11 cellular contexts compared by ENCODE assay signal in the genomic region with DNA sequence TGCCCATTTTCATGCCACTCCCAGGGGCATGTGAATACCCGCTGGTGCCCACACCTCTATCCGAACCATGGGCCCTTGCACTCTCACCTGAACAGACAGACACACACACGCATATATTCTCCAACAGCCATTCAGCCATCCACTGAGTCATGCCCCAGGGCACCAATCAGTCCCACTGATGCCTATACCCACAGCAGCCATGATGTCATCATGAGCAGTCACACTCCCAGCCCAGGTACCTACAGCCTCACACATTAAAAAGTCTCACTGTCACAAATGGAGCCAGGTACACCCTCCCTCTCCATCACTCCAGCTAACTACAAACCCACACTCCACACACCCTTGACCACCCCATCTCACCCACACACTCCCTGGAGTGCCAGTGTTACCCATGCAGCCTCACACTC. TPM values are rescaled to one million over a fixed set of nuclear protein-coding genes. Genes with fewer than 3 reads are reported as not detected.
DNase-seq lines count a peak whose midpoint lies in the region; ATAC-seq and FAIRE-seq lines count a peak whose summit lies in the region.
"Had no signal": no experiment of that assay in that cellular context is flagged by ENCODE, and none has a peak within 500 bp of the region (broad histone marks: within the 10 kb centered on the region; RNA-seq: fewer than 3 reads in every experiment).

No MANE protein-coding gene starts in this region.

- peaks cover 3 to 10% of the 10 kb centered on the region in 2 donors for H3K36me3 Mint-ChIP-seq in activated T-cell treated with anti-CD3 and anti-CD28 coated beads, Interleukin-2, amount 50 U/mL, for 72 hours (ENCODE audit: insufficient read depth in 2 of 2)
- peaks cover 0 to 38% (median 14%) of the 10 kb centered on the region in 3 donors for H3K36me3 Mint-ChIP-seq in immature natural killer cell

- peak overlapping the region; percentile 38 for H3K27ac Mint-ChIP-seq in activated T-cell treated with anti-CD3 and anti-CD28 coated beads, Interleukin-2, amount 50 U/mL, for 72 hours
- peak overlapping the region; percentile 76 to 96 (median 90) for H3K27ac Mint-ChIP-seq in immature natural killer cell
- H3K27ac Mint-ChIP-seq in stimulated activated naive CD8-positive, alpha-beta T cell treated with anti-CD3 and anti-CD28 coated beads, Interleukin-15, amount 100 ng/mL, for 72 hours, result peak overlapping the region in 1 of 2 donors; percentile 14

- peak; percentile 81 to 82 for ATAC-seq in activated T-cell treated with anti-CD3 and anti-CD28 coated beads, Interleukin-2, amount 50 U/mL, for 72 hours (replicated peaks in 1 of 2)
- ATAC-seq in stimulated activated naive CD8-positive, alpha-beta T cell treated with anti-CD3 and anti-CD28 coated beads, Interleukin-15, amount 100 ng/mL, for 72 hours, result peak; percentile 62

- no peak for FAIRE-seq in GM19239 (lab: Jason Lieb, UNC)

- peaks cover 74% of the 10 kb centered on the region for H3K4me1 Mint-ChIP-seq in activated T-cell treated with anti-CD3 and anti-CD28 coated beads, Interleukin-2, amount 50 U/mL, for 72 hours (ENCODE audit: low read depth)
- peaks cover 83 to 87% of the 10 kb centered on the region in 2 donors for H3K4me1 Mint-ChIP-seq in immature natural killer cell
- peaks cover 92% of the 10 kb centered on the region for H3K4me1 Mint-ChIP-seq in stimulated activated naive CD8-positive, alpha-beta T cell treated with anti-CD3 and anti-CD28 coated beads, Interleukin-15, amount 100 ng/mL, for 72 hours

- DNase-seq in activated effector memory CD4-positive, alpha-beta T cell treated with anti-CD3 and anti-CD28 coated beads, Interleukin-2, amount 50 U/mL, for 16 hours, result peak; percentile 82
- DNase-seq in activated effector memory CD4-positive, alpha-beta T cell treated with Interleukin-2 at 50 U/mL for 16 hours, result no peak
- DNase-seq in activated T-cell treated with anti-CD3 and anti-CD28 coated beads, Interleukin-2, amount 50 U/mL, for 72 hours, result peak in 1 of 2 donors; percentile 70
- DNase-seq in immature natural killer cell, result peak; percentile 55 to 63 (median 60)
- DNase-seq in stimulated activated naive CD8-positive, alpha-beta T cell treated with anti-CD3 and anti-CD28 coated beads, Interleukin-15, amount 100 ng/mL, for 72 hours, result no peak
- DNase-seq in hepatic stellate cell (ENCODE audit: low spot score), result no peak
- no peak for DNase-seq in NCI-H2029 treated with DMSO at 0.1 percent for 48 hours (lab: John Stamatoyannopoulos, UW)
- no peak for DNase-seq in GM19239 (ENCODE audit: insufficient read length, low spot score)
- DNase-seq: NCI-H1930 had no signal

- no peaks in the 10 kb centered on the region for H3K9me3 Mint-ChIP-seq in activated T-cell treated with anti-CD3 and anti-CD28 coated beads, Interleukin-2, amount 50 U/mL, for 72 hours
- no peaks in the 10 kb centered on the region for H3K9me3 Mint-ChIP-seq in immature natural killer cell
- no peaks in the 10 kb centered on the region for H3K9me3 Mint-ChIP-seq in stimulated activated naive CD8-positive, alpha-beta T cell treated with anti-CD3 and anti-CD28 coated beads, Interleukin-15, amount 100 ng/mL, for 72 hours

- H3K4me3 Mint-ChIP-seq in activated T-cell treated with anti-CD3 and anti-CD28 coated beads, Interleukin-2, amount 50 U/mL, for 72 hours, result no peak overlapping the region
- peak overlapping the region; percentile 10 to 81 (median 77) for H3K4me3 Mint-ChIP-seq in immature natural killer cell
- H3K4me3 Mint-ChIP-seq in stimulated activated naive CD8-positive, alpha-beta T cell treated with anti-CD3 and anti-CD28 coated beads, Interleukin-15, amount 100 ng/mL, for 72 hours, result no peak overlapping the region

- H3K27me3 Mint-ChIP-seq in activated T-cell treated with anti-CD3 and anti-CD28 coated beads, Interleukin-2, amount 50 U/mL, for 72 hours (ENCODE audit: low read depth), result no peaks in the 10 kb centered on the region
- peaks cover 2 to 5% (median 4%) of the 10 kb centered on the region in 3 donors for H3K27me3 Mint-ChIP-seq in immature natural killer cell (ENCODE audit: low read depth in 3 of 3)
- no peaks in the 10 kb centered on the region for H3K27me3 Mint-ChIP-seq in stimulated activated naive CD8-positive, alpha-beta T cell treated with anti-CD3 and anti-CD28 coated beads, Interleukin-15, amount 100 ng/mL, for 72 hours

RNA-seq across cellular contexts. Expression of gene VSIR, which starts 12.2 kb away (rescaled TPM):
- 10 to 100 TPM; 70.1 to 70.5 TPM for total RNA-seq in activated T-cell treated with anti-CD3 and anti-CD28 coated beads, Interleukin-2, amount 50 U/mL, for 72 hours
- 100 to 1,000 TPM; 183 to 376 (median 274) TPM for polyA plus RNA-seq in immature natural killer cell
- total RNA-seq: A673 had no signal

RNA-seq across cellular contexts. Expression of gene C10orf105, which starts 41.5 kb away (rescaled TPM):
- total RNA-seq in activated T-cell treated with anti-CD3 and anti-CD28 coated beads, Interleukin-2, amount 50 U/mL, for 72 hours, result under 1 TPM; 0.35 to 0.43 TPM
- polyA plus RNA-seq in immature natural killer cell, result under 1 TPM in 2 of 3 donors, not detected in 1; 0.09 to 0.11 TPM
- total RNA-seq: A673, pulmonary artery endothelial cell had no signal

Comparison
In these comparisons a context has a peak if more than half of its experiments do, and no peak if none do; other contexts are left out.
1. DNase-seq: peak in activated effector memory CD4-positive, alpha-beta T cell treated with anti-CD3 and anti-CD28 coated beads, Interleukin-2, amount 50 U/mL, for 16 hours (single experiment) and immature natural killer cell (3 of 3); none in activated effector memory CD4-positive, alpha-beta T cell treated with Interleukin-2 at 50 U/mL for 16 hours (single experiment), stimulated activated naive CD8-positive, alpha-beta T cell treated with anti-CD3 and anti-CD28 coated beads, Interleukin-15, amount 100 ng/mL, for 72 hours (0 of 2), hepatic stellate cell (single experiment), NCI-H2029 treated with DMSO at 0.1 percent for 48 hours (single experiment) and GM19239 (single experiment).
2. H3K4me3 Mint-ChIP-seq: peak in immature natural killer cell (5 of 5); none in activated T-cell treated with anti-CD3 and anti-CD28 coated beads, Interleukin-2, amount 50 U/mL, for 72 hours (0 of 2) and stimulated activated naive CD8-positive, alpha-beta T cell treated with anti-CD3 and anti-CD28 coated beads, Interleukin-15, amount 100 ng/mL, for 72 hours (0 of 2).